In genomic region chr6:1334725-1335124, GRCh38 we compare ENCODE assay signal across 25 cellular contexts. TPM values are rescaled to one million over a fixed set of nuclear protein-coding genes. Genes with fewer than 3 reads are reported as not detected.
DNase-seq lines count a peak whose midpoint lies in the region; ATAC-seq, FAIRE-seq and TF ChIP-seq lines count a peak whose summit lies in the region.
"Had no signal": no experiment of that assay in that cellular context is flagged by ENCODE, and none has a peak within 500 bp of the region (broad histone marks: within the 10 kb centered on the region; RNA-seq: fewer than 3 reads in every experiment).

No MANE protein-coding gene starts in this region.

- H3K9me2 ChIP-seq in GM23338 (ENCODE audit: insufficient read depth) = 0 out of 2 replicates have a peak, but pooled peaks cover 2% of the 10 kb centered on the region

- no peaks in the 10 kb centered on the region for H4K20me1 ChIP-seq in GM23338 (replicated peaks; ENCODE audit: insufficient read depth)
- no peaks in the 10 kb centered on the region for H4K20me1 ChIP-seq in keratinocyte (ENCODE audit: control insufficient read depth, extremely low read depth, insufficient read depth, low read length)

- H3K36me3 Mint-ChIP-seq in GM23338 (ENCODE audit: low read depth) = peaks cover 11% of the 10 kb centered on the region; the same call in 2 of the 3 replicates
- H3K36me3 Mint-ChIP-seq in WTC11 = peaks cover 16% of the 10 kb centered on the region
- no peaks in the 10 kb centered on the region for H3K36me3 Mint-ChIP-seq in progenitor cell of endocrine pancreas (ENCODE audit: insufficient read depth)
- H3K36me3 Mint-ChIP-seq: CD14-positive monocyte, neural progenitor cell had no signal

- peaks cover 8% of the 10 kb centered on the region for H3K27me3 Mint-ChIP-seq in GM23338 (ENCODE audit: insufficient read depth, low read depth, poor library complexity)
- peaks cover 8% of the 10 kb centered on the region for H3K27me3 Mint-ChIP-seq in WTC11 (ENCODE audit: low read depth)
- H3K27me3 Mint-ChIP-seq in progenitor cell of endocrine pancreas = peaks cover 19% of the 10 kb centered on the region

- H3K27ac ChIP-seq in GM23338 (ENCODE audit: low read depth) = peak overlapping the region; percentile 34; the same call in 1 of the 2 replicates
- peak overlapping the region; percentile 73 for H3K27ac ChIP-seq in keratinocyte (ENCODE audit: control insufficient read depth, insufficient read depth, low read length)
- H3K27ac ChIP-seq: neural progenitor cell, testis, VCaP had no signal

- no peaks in the 10 kb centered on the region for H3K79me2 ChIP-seq in GM23338 (replicated peaks; ENCODE audit: insufficient read depth)
- H3K79me2 ChIP-seq in keratinocyte (ENCODE audit: control insufficient read depth, insufficient read depth, low read length) = no peaks in the 10 kb centered on the region

- H3K36me3 ChIP-seq in GM23338 (ENCODE audit: insufficient read depth) (peaks cover 2% of the 10 kb centered on the region; the same call in 1 of the 2 replicates), keratinocyte (ENCODE audit: control insufficient read depth in 2 of 2, extremely low read depth in 1 of 2, insufficient read depth in 2 of 2, low read length in 2 of 2) (no peaks in the 10 kb centered on the region)
- H3K36me3 ChIP-seq: neural progenitor cell had no signal

- CTCF ChIA-PET in WTC11 (lab: Charles Lee) = interaction anchor here (1.1 to 2.6 kb wide), 5 partner anchors 19 to 741 kb away, joined by 3 to 12 read pairs (median 5); no protein-coding TSS in a partner anchor

- peaks cover 22% of the 10 kb centered on the region for H3K4me1 Mint-ChIP-seq in GM23338
- H3K4me1 Mint-ChIP-seq in WTC11 = peaks cover 34% of the 10 kb centered on the region
- peaks cover 26% of the 10 kb centered on the region for H3K4me1 Mint-ChIP-seq in progenitor cell of endocrine pancreas (ENCODE audit: low read depth)
- H3K4me1 Mint-ChIP-seq: CD14-positive monocyte had no signal

- dilution Hi-C loops in keratinocyte (cut with MboI; ENCODE audit: extremely low pct_ligation_motif_present, low sequenced_read_pairs) = no loop called here

- no peak for TF ChIP-seq CTCF in GM23338 (conservative IDR thresholded peaks at IDR 0.05; ENCODE audit: low read depth in 2 of 2)
- no peak for TF ChIP-seq CTCF in WTC11 (IDR thresholded peaks at IDR 0.05)
- TF ChIP-seq CTCF in keratinocyte (optimal IDR thresholded peaks at IDR 0.05 in 1 of 3, IDR thresholded peaks at IDR 0.05 in 1 of 3, conservative IDR thresholded peaks at IDR 0.05 in 1 of 3; ENCODE audit: extremely low read depth in 1 of 3, insufficient read depth in 2 of 3, low read length in 3 of 3) = no peak
- no peak for TF ChIP-seq CTCF in progenitor cell of endocrine pancreas (IDR thresholded peaks at IDR 0.05; ENCODE audit: unreplicated experiment)

- H3K9me3 Mint-ChIP-seq in GM23338 (peaks cover 16% of the 10 kb centered on the region), WTC11 (peaks cover 21% of the 10 kb centered on the region), progenitor cell of endocrine pancreas (ENCODE audit: low read depth) (peaks cover 5% of the 10 kb centered on the region)
- H3K9me3 Mint-ChIP-seq: T-helper 1 cell treated with Interleukin-12 subunit alpha and Interleukin-12 subunit beta and Interleukin-4 antibody, amounts not matched to agents 30 μg/mL and 1 μg/mL, for 36 hours had no signal

- peak overlapping the region; percentile 20 for H3K4me3 ChIP-seq in GM23338
- no peak overlapping the region for H3K4me3 ChIP-seq in keratinocyte (ENCODE audit: control insufficient read depth in 2 of 3, extremely low read depth in 1 of 3, insufficient read depth in 2 of 3, low read depth in 1 of 3, low read length in 3 of 3)
- H3K4me3 ChIP-seq: neural progenitor cell, testis had no signal

- H3K27me3 ChIP-seq in GM23338 (ENCODE audit: insufficient read depth) (no peaks in the 10 kb centered on the region), keratinocyte (ENCODE audit: control insufficient read depth, extremely low read depth, insufficient read depth, low read length) (no peaks in the 10 kb centered on the region)
- H3K27me3 ChIP-seq: testis had no signal

- POLR2A ChIA-PET in WTC11 (lab: Charles Lee) = no interaction called here

- peak overlapping the region; percentile 66 for H3K9ac ChIP-seq in keratinocyte (ENCODE audit: control insufficient read depth, extremely low read depth, insufficient read depth, low read length)
- H3K9ac ChIP-seq: neural progenitor cell had no signal

- H3K9me3 ChIP-seq in keratinocyte (ENCODE audit: control insufficient read depth, low read depth, low read length) = no peaks in the 10 kb centered on the region
- H3K9me3 ChIP-seq: testis had no signal

- ATAC-seq in GM23338 (peak; percentile 50), WTC11 (peak; percentile 65), HG02759 (IDR thresholded peaks at IDR 0.05; ENCODE audit: unreplicated experiment) (no peak), HG02840 (IDR thresholded peaks at IDR 0.05; ENCODE audit: low FRiP score, unreplicated experiment) (no peak)

- H3F3A ChIP-seq in GM23338 (replicated peaks; ENCODE audit: low read depth) = peaks cover 4% of the 10 kb centered on the region; the same call in 1 of the 2 replicates

- H3K4me2 ChIP-seq in GM23338 (peak overlapping the region; percentile 59), keratinocyte (ENCODE audit: control insufficient read depth, extremely low read depth, insufficient read depth, low read depth, low read length) (peak overlapping the region; percentile 72)
- H3K4me2 ChIP-seq: neural progenitor cell had no signal

- H3K4me3 Mint-ChIP-seq in GM23338 (peak overlapping the region; percentile 29; the same call in 2 of the 3 replicates), WTC11 (peak overlapping the region; percentile 49), progenitor cell of endocrine pancreas (ENCODE audit: low read depth) (peak overlapping the region; percentile 40)
- H3K4me3 Mint-ChIP-seq: neural progenitor cell; T-helper 1 cell treated with Interleukin-12 subunit alpha and Interleukin-12 subunit beta and Interleukin-4 antibody, amounts not matched to agents 30 μg/mL and 1 μg/mL, for 36 hours had no signal

- peak; percentile 53 for FAIRE-seq in keratinocyte (lab: Jason Lieb, UNC)
- FAIRE-seq in HTR-8/SVneo (lab: Jason Lieb, UNC) = no peak
- FAIRE-seq: GM12892 had no signal

- 0 out of 2 replicates have a peak overlapping the region, but pooled peaks have one; percentile 4 for H2AFZ ChIP-seq in GM23338
- H2AFZ ChIP-seq in keratinocyte (ENCODE audit: control insufficient read depth, low read length) = peak overlapping the region; percentile 48

- H3K4me1 ChIP-seq in GM23338 (ENCODE audit: insufficient read depth) (peaks cover 24% of the 10 kb centered on the region), keratinocyte (ENCODE audit: control insufficient read depth, extremely low read depth, insufficient read depth, low read length) (peaks cover 18% of the 10 kb centered on the region)
- H3K4me1 ChIP-seq: testis had no signal

- H3K27ac Mint-ChIP-seq in GM23338 (no peak overlapping the region), WTC11 (peak overlapping the region; percentile 16; the same call in 1 of the 2 replicates), progenitor cell of endocrine pancreas (peak overlapping the region; percentile 82)
- H3K27ac Mint-ChIP-seq: CD14-positive monocyte; T-helper 1 cell treated with Interleukin-12 subunit alpha and Interleukin-12 subunit beta and Interleukin-4 antibody, amounts not matched to agents 30 μg/mL and 1 μg/mL, for 36 hours had no signal

- in situ Hi-C loops in ACHN (cut with HindIII; ENCODE audit: low pct_ligation_motif_present, low pct_unique_long_range_greater_than_20kb, low sequenced_read_pairs) = no loop called here

- peak; percentile 45 for DNase-seq in GM23338 (ENCODE audit: low spot score)
- no peak for DNase-seq in WTC11 (ENCODE audit: low spot score)
- no peak for DNase-seq in keratinocyte (ENCODE audit: low read depth, low spot score)
- no peak for DNase-seq in progenitor cell of endocrine pancreas (ENCODE audit: low spot score, unreplicated experiment)
- no peak for DNase-seq in ACHN
- DNase-seq in HTR-8/SVneo (ENCODE audit: insufficient read length, low spot score) = no peak
- DNase-seq: activated CD4-positive, alpha-beta T cell treated with anti-CD3 and anti-CD28 coated beads, Interleukin-2, amount 50 U/mL, for 4 hours; activated naive CD4-positive, alpha-beta T cell; amygdala; cerebellar nuclear complex; effector CD8-positive, alpha-beta T cell; head of caudate nucleus; NCI-H2081 treated with DMSO at 0.1 percent for 48 hours; NCI-H526 treated with DMSO at 0.1 percent for 48 hours; SIG-M5; testis had no signal

- no peaks in the 10 kb centered on the region for H3K9me1 ChIP-seq in keratinocyte (ENCODE audit: control insufficient read depth, extremely low read depth, insufficient read depth, low read length)

TF ChIP-seq in GM23338, 12 proteins besides CTCF, POLR2A, EP300 and RAD21 (continues in another document):
- no peak for TF ChIP-seq ZNF331 (CRISPR knock-in tag; IDR thresholded peaks at IDR 0.05; ENCODE audit: low read depth)

TF ChIP-seq in WTC11, 78 proteins besides CTCF, POLR2A, EP300 and RAD21 (continues in another document):
- TF ChIP-seq NFE2L1 (CRISPR knock-in tag; IDR thresholded peaks at IDR 0.05) = no peak

RNA-seq across cellular contexts. Expression of gene FOXQ1, which starts 22.8 kb away (rescaled TPM):
- not detected in 2 replicates for total RNA-seq in GM23338 (2014; rRNA removed; shearing (Covaris generic))
- polyA plus RNA-seq in GM23338 (2016; fragmentation: Nextera tagmentation; extraction: Ambion mirVana) (not detected in 2 replicates), keratinocyte (2.3 to 5.4 TPM (median 4.2 TPM) in 3 replicates)
- total RNA-seq in WTC11 (2021) (0.25 to 0.35 TPM (median 0.30 TPM) in 3 replicates), progenitor cell of endocrine pancreas (2.0 and 2.9 TPM in 2 replicates)
- 2.7 TPM for polyA plus RNA-seq in keratinocyte (2011; ENCODE audit: low read depth)
- polyA plus RNA-seq in keratinocyte (2011; cell fraction: cytosol; rRNA removed) = 3.5 and 5.1 TPM in 2 replicates
- polyA plus RNA-seq in keratinocyte (2011; cell fraction: nucleus; rRNA removed) = 6.3 TPM in 2 replicates
- 5.9 and 14.4 TPM in 2 replicates for polyA plus RNA-seq in keratinocyte (2012; ENCODE audit: low replicate concordance)
- 1.6 to 3.9 TPM (median 2.1 TPM) in 3 replicates for polyA minus RNA-seq in keratinocyte
- polyA minus RNA-seq in keratinocyte (2011; cell fraction: cytosol; rRNA and poly(A)+ RNA removed) = 14.0 TPM
- 2.6 and 4.5 TPM in 2 replicates for polyA minus RNA-seq in keratinocyte (2011; cell fraction: nucleus; rRNA and poly(A)+ RNA removed)
- total RNA-seq: pulmonary artery endothelial cell had no signal
- polyA plus RNA-seq: CD14-positive monocyte had no signal

RNA-seq across cellular contexts. Expression of gene FOXF2, which starts 54.7 kb away (rescaled TPM):
- not detected in 2 replicates for total RNA-seq in GM23338 (2014; rRNA removed; shearing (Covaris generic))
- polyA plus RNA-seq in GM23338 (2016; fragmentation: Nextera tagmentation; extraction: Ambion mirVana) (not detected in 2 replicates), keratinocyte (0.28 to 0.68 TPM (median 0.34 TPM) in 3 replicates)
- total RNA-seq in WTC11 (2021) (0.07 to 0.11 TPM in 2 of 3 replicates, not detected in the other), progenitor cell of endocrine pancreas (not detected in 2 replicates)
- polyA plus RNA-seq in keratinocyte (2011; ENCODE audit: low read depth) = not detected
- polyA plus RNA-seq in keratinocyte (2011; cell fraction: cytosol; rRNA removed) = 0.49 and 0.51 TPM in 2 replicates
- 0.37 and 0.67 TPM in 2 replicates for polyA plus RNA-seq in keratinocyte (2011; cell fraction: nucleus; rRNA removed)
- polyA plus RNA-seq in keratinocyte (2012; ENCODE audit: low replicate concordance) = 0.11 and 0.38 TPM in 2 replicates
- polyA minus RNA-seq in keratinocyte = 0.16 to 0.66 TPM in 2 of 3 replicates, not detected in the other
- polyA minus RNA-seq in keratinocyte (2011; cell fraction: cytosol; rRNA and poly(A)+ RNA removed) = 1.2 TPM
- polyA minus RNA-seq in keratinocyte (2011; cell fraction: nucleus; rRNA and poly(A)+ RNA removed) = 0.21 and 0.54 TPM in 2 replicates
- total RNA-seq: LHCN-M2, pulmonary artery endothelial cell had no signal
- polyA plus RNA-seq: CD14-positive monocyte had no signal

Comparison
In these comparisons a context has a peak if more than half of its experiments do, and no peak if none do; other contexts are left out.
1. ATAC-seq: peak in GM23338 (single experiment) and WTC11 (single experiment); none in HG02759 (single experiment) and HG02840 (single experiment).
2. Peak in every context shown above with its lines, with median percentiles within 50 percentile points of each other: H3K4me3 Mint-ChIP-seq.